Comparison of ENCODE assay signal across 23 cellular contexts in the genomic region with DNA sequence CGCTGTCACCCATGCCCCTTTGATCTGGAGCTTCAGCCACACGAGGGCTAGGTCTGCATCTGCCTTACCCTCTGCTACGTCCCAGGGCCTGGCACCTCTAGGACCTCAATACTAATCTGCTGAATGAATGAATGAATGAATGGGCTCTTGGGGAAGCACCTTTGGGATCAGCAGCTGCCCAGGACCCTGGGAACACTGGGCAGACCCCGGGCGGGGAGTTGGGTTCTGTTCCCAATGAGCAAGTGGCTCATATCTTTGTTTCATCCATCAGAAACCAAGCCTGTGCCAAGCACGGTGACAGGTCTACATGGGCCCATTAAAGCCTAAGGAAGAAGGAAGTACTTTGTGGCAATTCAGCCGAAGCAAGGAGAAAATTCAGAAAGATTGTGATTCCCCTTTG. TPM values are rescaled to one million over a fixed set of nuclear protein-coding genes. Genes with fewer than 3 reads are reported as not detected.
DNase-seq lines count a peak whose midpoint lies in the region; ATAC-seq, FAIRE-seq and TF ChIP-seq lines count a peak whose summit lies in the region.
"Had no signal": no experiment of that assay in that cellular context is flagged by ENCODE, and none has a peak within 500 bp of the region (broad histone marks: within the 10 kb centered on the region; RNA-seq: fewer than 3 reads in every experiment).

No MANE protein-coding gene starts in this region.

- WGBS in mesendoderm (ENCODE audit: extremely low coverage, insufficient coverage, low lambda C conversion rate) = no CpG with 5 or more reads among the region's 7 CpGs

- no peak overlapping the region for H3K4me2 ChIP-seq in mesendoderm (ENCODE audit: low read length)
- H3K4me2 ChIP-seq: KMS-11 had no signal

- no peaks in the 10 kb centered on the region for H3K36me3 ChIP-seq in BE2C
- no peaks in the 10 kb centered on the region for H3K36me3 ChIP-seq in kidney (ENCODE audit: control insufficient read depth in 1 of 2, insufficient read depth in 2 of 2, low read length in 2 of 2)
- H3K36me3 ChIP-seq in mesendoderm (ENCODE audit: control insufficient read depth, insufficient read depth, low read length) = no peaks in the 10 kb centered on the region
- H3K36me3 ChIP-seq: HAP-1 had no signal

- no peak overlapping the region for H2AK5ac ChIP-seq in mesendoderm (ENCODE audit: low read length)

- peaks cover 18% of the 10 kb centered on the region for H3K27me3 Mint-ChIP-seq in activated CD4-positive, alpha-beta T cell treated with anti-CD3 and anti-CD28 coated beads for 36 hours

- no peak overlapping the region for H2BK5ac ChIP-seq in mesendoderm (ENCODE audit: low read length)

- H3K27ac ChIP-seq in kidney (ENCODE audit: low read depth in 2 of 2, low read length in 2 of 2) (no peak overlapping the region), mesendoderm (ENCODE audit: low read depth, low read length) (no peak overlapping the region)
- H3K27ac ChIP-seq: 22Rv1, GM23248, HL-60, KMS-11 had no signal

- no peak overlapping the region for H4K5ac ChIP-seq in mesendoderm (ENCODE audit: low read length)

- no peak overlapping the region for H3K56ac ChIP-seq in mesendoderm (ENCODE audit: low read length)

- no peak overlapping the region for H2BK15ac ChIP-seq in mesendoderm (replicated peaks; ENCODE audit: low read depth)

- no peak for FAIRE-seq in kidney (lab: Jason Lieb, UNC)

- no peaks in the 10 kb centered on the region for H3K9me3 Mint-ChIP-seq in activated CD4-positive, alpha-beta T cell treated with anti-CD3 and anti-CD28 coated beads for 36 hours (ENCODE audit: low read depth)

- H3K23ac ChIP-seq in mesendoderm (ENCODE audit: low read length) = no peak overlapping the region

- peaks cover 11% of the 10 kb centered on the region for H3K4me1 Mint-ChIP-seq in activated CD4-positive, alpha-beta T cell treated with anti-CD3 and anti-CD28 coated beads for 36 hours

- H3K27me3 ChIP-seq in BE2C (no peaks in the 10 kb centered on the region), mesendoderm (ENCODE audit: insufficient read depth, low read length, poor library complexity) (no peaks in the 10 kb centered on the region)

- no peak for DNase-seq in activated CD4-positive, alpha-beta T cell treated with anti-CD3 and anti-CD28 coated beads for 36 hours
- DNase-seq in activated CD4-positive, alpha-beta T cell treated with anti-CD3 and anti-CD28 coated beads for 1 hour = no peak
- DNase-seq in BE2C (peak; percentile 1), kidney (peak; percentile 43), sciatic nerve (ENCODE audit: low spot score) (peak; percentile 32), mesendoderm (no peak)
- DNase-seq in stimulated activated CD4-positive, alpha-beta T cell treated with anti-CD3 and anti-CD28 coated beads, Interleukin-4, amount 100 ng/mL, for 24 hours = no peak
- DNase-seq: Caco-2, DMS153, GF-D8, GM23248, MV-4-11, NCI-H1417, NCI-H187, NCI-H226, NCI-H524, NCI-H82, OCI-M1 had no signal

- H3K4me1 ChIP-seq in BE2C (0 out of 2 replicates have a peak, but pooled peaks cover 4% of the 10 kb centered on the region), kidney (ENCODE audit: control insufficient read depth in 1 of 2, insufficient read depth in 1 of 2, low read depth in 1 of 2, low read length in 2 of 2) (no peaks in the 10 kb centered on the region), mesendoderm (ENCODE audit: control insufficient read depth, low read depth, low read length) (no peaks in the 10 kb centered on the region)
- H3K4me1 ChIP-seq: HAP-1 had no signal

- no peaks in the 10 kb centered on the region for H3K79me2 ChIP-seq in mesendoderm (ENCODE audit: control insufficient read depth, insufficient read depth, low read length)

- TF ChIP-seq CTCF in BE2C (IDR thresholded peaks at IDR 0.05; ENCODE audit: low read depth, low read length) (no peak), kidney (IDR thresholded peaks at IDR 0.05; ENCODE audit: borderline replicate concordance, extremely low read depth, insufficient read depth) (no peak)

- H3K18ac ChIP-seq in mesendoderm (ENCODE audit: low read length) = no peak overlapping the region

- H3K4me3 ChIP-seq in BE2C (ENCODE audit: low read depth, low read length) (no peak overlapping the region), kidney (ENCODE audit: low read length in 2 of 2) (no peak overlapping the region), mesendoderm (ENCODE audit: low read length) (no peak overlapping the region)
- H3K4me3 ChIP-seq: GM23248, HAP-1 had no signal

- no peak overlapping the region for H2BK120ac ChIP-seq in mesendoderm (ENCODE audit: low read depth, low read length)

- H3K27ac Mint-ChIP-seq in activated CD4-positive, alpha-beta T cell treated with anti-CD3 and anti-CD28 coated beads for 36 hours = peak overlapping the region; percentile 29

- no peak overlapping the region for H3K4ac ChIP-seq in mesendoderm (ENCODE audit: low read depth, low read length)

- POLR2A ChIA-PET in activated CD4-positive, alpha-beta T cell treated with anti-CD3 and anti-CD28 coated beads for 36 hours (lab: Charles Lee) = no interaction called here

- ATAC-seq in activated CD4-positive, alpha-beta T cell treated with anti-CD3 and anti-CD28 coated beads for 36 hours = no peak
- ATAC-seq in sciatic nerve (no peak), GM19467 (IDR thresholded peaks at IDR 0.05; ENCODE audit: unreplicated experiment) (no peak)

- CTCF ChIA-PET in activated CD4-positive, alpha-beta T cell treated with anti-CD3 and anti-CD28 coated beads for 36 hours (lab: Charles Lee) = interaction anchor here (1.1 kb wide), 1 partner anchor 271 kb away, joined by 3 read pairs; no protein-coding TSS in a partner anchor

- no peaks in the 10 kb centered on the region for H3K9me3 ChIP-seq in BE2C
- no peaks in the 10 kb centered on the region for H3K9me3 ChIP-seq in kidney (ENCODE audit: control insufficient read depth in 1 of 2, low read length in 2 of 2)
- H3K9me3 ChIP-seq: Caco-2, HAP-1 had no signal

- intact Hi-C loops in activated CD4-positive, alpha-beta T cell treated with anti-CD3 and anti-CD28 coated beads for 36 hours (cut with DNase I, micrococcal nuclease) = no loop called here
- intact Hi-C loops in kidney (cut with DNase I) = no loop called here
- intact Hi-C loops in sciatic nerve (cut with DNase I) = no loop called here

- H4K8ac ChIP-seq in mesendoderm (ENCODE audit: low read depth, low read length) = no peak overlapping the region

- no peak overlapping the region for H3K9ac ChIP-seq in kidney (ENCODE audit: low read length in 2 of 2)
- H3K9ac ChIP-seq in mesendoderm (ENCODE audit: low read length) = no peak overlapping the region
- H3K9ac ChIP-seq: GM23248, KMS-11 had no signal

- no peaks in the 10 kb centered on the region for H3K36me3 Mint-ChIP-seq in activated CD4-positive, alpha-beta T cell treated with anti-CD3 and anti-CD28 coated beads for 36 hours (ENCODE audit: low read depth)

- H3K79me1 ChIP-seq in mesendoderm (ENCODE audit: low read length) = no peaks in the 10 kb centered on the region

- H3K4me3 Mint-ChIP-seq in activated CD4-positive, alpha-beta T cell treated with anti-CD3 and anti-CD28 coated beads for 36 hours = no peak overlapping the region

RNA-seq across cellular contexts. Expression of a gene that starts 41.5 kb away (rescaled TPM):
- not detected for total RNA-seq in activated CD4-positive, alpha-beta T cell treated with anti-CD3 and anti-CD28 coated beads for 36 hours
- polyA plus RNA-seq in BE2C (2012; ENCODE audit: insufficient read depth, insufficient read length, low read depth) = not detected
- total RNA-seq in kidney (1.1 TPM), sciatic nerve (2.1 TPM)
- 0.04 TPM for polyA plus RNA-seq in kidney (ENCODE audit: insufficient read depth, low read depth, low replicate concordance)
- 4.6 TPM for polyA plus RNA-seq in mesendoderm (2013, experiment 1 of 2)
- polyA plus RNA-seq in mesendoderm (2013, experiment 2 of 2) = 4.5 TPM
- total RNA-seq: Caco-2 had no signal

Comparison
In these comparisons a context has a peak if more than half of its experiments do, and no peak if none do; other contexts are left out.
1. DNase-seq: peak in BE2C (single experiment), kidney (single experiment) and sciatic nerve (single experiment); none in activated CD4-positive, alpha-beta T cell treated with anti-CD3 and anti-CD28 coated beads for 36 hours (single experiment), activated CD4-positive, alpha-beta T cell treated with anti-CD3 and anti-CD28 coated beads for 1 hour (single experiment), mesendoderm (single experiment) and stimulated activated CD4-positive, alpha-beta T cell treated with anti-CD3 and anti-CD28 coated beads, Interleukin-4, amount 100 ng/mL, for 24 hours (single experiment).